ENCODE assay signal across 15 cellular contexts in genomic region chr5:72467987-72468386, GRCh38. TPM values are rescaled to one million over a fixed set of nuclear protein-coding genes. Genes with fewer than 3 reads are reported as not detected.
DNase-seq lines count a peak whose midpoint lies in the region; ATAC-seq, FAIRE-seq and TF ChIP-seq lines count a peak whose summit lies in the region.
"Had no signal": no experiment of that assay in that cellular context is flagged by ENCODE, and none has a peak within 500 bp of the region (broad histone marks: within the 10 kb centered on the region; RNA-seq: fewer than 3 reads in every experiment).

No MANE protein-coding gene starts in this region.

- no peak overlapping the region for H3T11ph ChIP-seq in H9 (ENCODE audit: low read length)

- no peak overlapping the region for H4K5ac ChIP-seq in H9 (ENCODE audit: insufficient read length, low read depth, low read length)

- peaks cover 8% of the 10 kb centered on the region for H3K27me3 Mint-ChIP-seq in activated T-cell treated with anti-CD3 and anti-CD28 coated beads, Interleukin-2, amount 50 U/mL, for 4 hours (ENCODE audit: low read depth)
- H3K27me3 Mint-ChIP-seq in H9 (ENCODE audit: low read depth), result no peaks in the 10 kb centered on the region
- H3K27me3 Mint-ChIP-seq in stimulated activated naive B cell treated with anti-CD40 and anti-IgM and Interleukin-4, amounts not matched to agents 10 μg/mL and 1 μg/mL and 100 μg/mL, for 72 hours, result peaks cover 0 to 2% of the 10 kb centered on the region in 2 donors

- H3K9me3 ChIP-seq in trophoblast cell (ENCODE audit: insufficient read depth, low read depth, low read length) (no peaks in the 10 kb centered on the region), H9 (ENCODE audit: control insufficient read depth, low read depth, low read length) (no peaks in the 10 kb centered on the region)
- H3K9me3 ChIP-seq: heart right ventricle had no signal

- no peak overlapping the region for H3K9ac ChIP-seq in trophoblast cell (ENCODE audit: low read length)
- no peak overlapping the region for H3K9ac ChIP-seq in H9 (ENCODE audit: extremely low read depth, insufficient read length, low read length)

- H3K23me2 ChIP-seq in H9 (ENCODE audit: insufficient read length, low read depth, low read length, poor library complexity, severe bottlenecking), result no peaks in the 10 kb centered on the region

- H3K4me3 ChIP-seq in coronary artery (no peak overlapping the region), trophoblast cell (ENCODE audit: low read depth, low read length) (no peak overlapping the region)
- H3K4me3 ChIP-seq: heart right ventricle had no signal

- H3K14ac ChIP-seq in trophoblast cell (ENCODE audit: low read length) (no peak overlapping the region), H9 (ENCODE audit: insufficient read depth, low read length) (no peak overlapping the region)

- H3K23ac ChIP-seq in trophoblast cell (ENCODE audit: low read length) (no peak overlapping the region), H9 (ENCODE audit: insufficient read length, low read depth, low read length) (no peak overlapping the region)

- no peak overlapping the region for H2AFZ ChIP-seq in trophoblast cell (ENCODE audit: insufficient read depth, low read length, poor library complexity)
- no peak overlapping the region for H2AFZ ChIP-seq in H9 (ENCODE audit: low read length)

- H2BK20ac ChIP-seq in H9 (ENCODE audit: low read depth, low read length, poor library complexity, severe bottlenecking), result no peak overlapping the region

- H3K27ac ChIP-seq in coronary artery, result peak overlapping the region; percentile 16 to 67
- H3K27ac ChIP-seq in trophoblast cell (ENCODE audit: low read depth, low read length), result no peak overlapping the region
- no peak overlapping the region for H3K27ac ChIP-seq in H9 (ENCODE audit: insufficient read length, low read depth, low read length)

- H2AK5ac ChIP-seq in trophoblast cell (ENCODE audit: low read length), result no peak overlapping the region
- H2AK5ac ChIP-seq in H9 (ENCODE audit: insufficient read length, low read length), result no peak overlapping the region

- no peaks in the 10 kb centered on the region for H3K4me1 Mint-ChIP-seq in activated T-cell treated with anti-CD3 and anti-CD28 coated beads, Interleukin-2, amount 50 U/mL, for 4 hours (ENCODE audit: low read depth)
- H3K4me1 Mint-ChIP-seq in H9, result no peaks in the 10 kb centered on the region
- peaks cover 27 to 67% of the 10 kb centered on the region in 2 donors for H3K4me1 Mint-ChIP-seq in stimulated activated naive B cell treated with anti-CD40 and anti-IgM and Interleukin-4, amounts not matched to agents 10 μg/mL and 1 μg/mL and 100 μg/mL, for 72 hours

- H3K27ac Mint-ChIP-seq in H9, result no peak overlapping the region
- no peak overlapping the region for H3K27ac Mint-ChIP-seq in stimulated activated naive B cell treated with anti-CD40 and anti-IgM and Interleukin-4, amounts not matched to agents 10 μg/mL and 1 μg/mL and 100 μg/mL, for 72 hours

- H2BK120ac ChIP-seq in trophoblast cell (ENCODE audit: insufficient read depth, low read length, poor library complexity) (no peak overlapping the region), H9 (ENCODE audit: low read depth, low read length, poor library complexity, severe bottlenecking) (no peak overlapping the region)

- H4K91ac ChIP-seq in trophoblast cell (ENCODE audit: low read depth, low read length) (peak overlapping the region; percentile 69), H9 (ENCODE audit: insufficient read length, low read depth, low read length) (no peak overlapping the region)

- H2BK15ac ChIP-seq in H9 (ENCODE audit: low read depth, low read length), result no peak overlapping the region

- no peak overlapping the region for H4K12ac ChIP-seq in trophoblast cell (ENCODE audit: low read depth, low read length)

- peak; percentile 44 for FAIRE-seq in GM18507 (lab: Jason Lieb, UNC)

- H3K36me3 ChIP-seq in trophoblast cell (ENCODE audit: control insufficient read depth in 1 of 2, insufficient read depth in 2 of 2, low read length in 2 of 2), result no peaks in the 10 kb centered on the region
- H3K36me3 ChIP-seq: heart right ventricle had no signal

- H3K36me3 Mint-ChIP-seq in activated T-cell treated with anti-CD3 and anti-CD28 coated beads, Interleukin-2, amount 50 U/mL, for 4 hours (ENCODE audit: insufficient read depth), result no peaks in the 10 kb centered on the region
- H3K36me3 Mint-ChIP-seq in H9 (ENCODE audit: insufficient read depth in 1 of 3, low read depth in 3 of 3), result no peaks in the 10 kb centered on the region
- no peaks in the 10 kb centered on the region for H3K36me3 Mint-ChIP-seq in stimulated activated naive B cell treated with anti-CD40 and anti-IgM and Interleukin-4, amounts not matched to agents 10 μg/mL and 1 μg/mL and 100 μg/mL, for 72 hours

- H3K4me3 Mint-ChIP-seq in activated T-cell treated with anti-CD3 and anti-CD28 coated beads, Interleukin-2, amount 50 U/mL, for 4 hours, result no peak overlapping the region
- no peak overlapping the region for H3K4me3 Mint-ChIP-seq in H9
- no peak overlapping the region for H3K4me3 Mint-ChIP-seq in stimulated activated naive B cell treated with anti-CD40 and anti-IgM and Interleukin-4, amounts not matched to agents 10 μg/mL and 1 μg/mL and 100 μg/mL, for 72 hours

- no peaks in the 10 kb centered on the region for H4K20me1 ChIP-seq in H9 (ENCODE audit: control insufficient read depth, insufficient read depth, insufficient read length)

- TF ChIP-seq CTCF in coronary artery (IDR thresholded peaks at IDR 0.05) (no peak), H9 (conservative IDR thresholded peaks at IDR 0.05) (no peak)

- DNase-seq in GM18507 (ENCODE audit: extremely low spot score, insufficient read length, low read depth), result no peak
- DNase-seq in OCI-M1 (lab: John Stamatoyannopoulos, UW), result peak; percentile 70
- DNase-seq in coronary artery (ENCODE audit: low spot score), result no peak
- peak; percentile 18 to 64 for DNase-seq in trophoblast cell
- DNase-seq in activated T-cell treated with anti-CD3 and anti-CD28 coated beads, Interleukin-2, amount 50 U/mL, for 4 hours, result no peak
- no peak for DNase-seq in H9
- DNase-seq in stimulated activated naive B cell treated with anti-CD40 and anti-IgM and Interleukin-4, amounts not matched to agents 10 μg/mL and 1 μg/mL and 100 μg/mL, for 72 hours, result no peak
- DNase-seq: activated T-cell treated with anti-CD3 and anti-CD28 coated beads, Interleukin-2, amount 50 U/mL, for 48 hours; central memory CD4-positive, alpha-beta T cell; heart right ventricle; midbrain; MM.1S; NCI-H82 had no signal

- no peaks in the 10 kb centered on the region for H3K27me3 ChIP-seq in trophoblast cell (ENCODE audit: insufficient read depth, low read length)
- no peaks in the 10 kb centered on the region for H3K27me3 ChIP-seq in H9 (ENCODE audit: insufficient read depth, low read length)
- H3K27me3 ChIP-seq: heart right ventricle had no signal

- ATAC-seq in GM21367 (IDR thresholded peaks at IDR 0.05; ENCODE audit: unreplicated experiment), result no peak
- ATAC-seq in activated T-cell treated with anti-CD3 and anti-CD28 coated beads, Interleukin-2, amount 50 U/mL, for 4 hours, result no peak
- ATAC-seq in stimulated activated naive B cell treated with anti-CD40 and anti-IgM and Interleukin-4, amounts not matched to agents 10 μg/mL and 1 μg/mL and 100 μg/mL, for 72 hours (replicated peaks), result no peak
- ATAC-seq: sciatic nerve had no signal

- no peak overlapping the region for H3K56ac ChIP-seq in H9 (ENCODE audit: insufficient read length, low read depth, low read length)

- H3K79me2 ChIP-seq in trophoblast cell (ENCODE audit: control insufficient read depth, insufficient read depth, low read length, poor library complexity), result no peaks in the 10 kb centered on the region
- no peaks in the 10 kb centered on the region for H3K79me2 ChIP-seq in H9 (ENCODE audit: insufficient read depth, low read length)

- H2BK5ac ChIP-seq in trophoblast cell (ENCODE audit: low read depth, low read length, poor library complexity) (peak overlapping the region; percentile 47), H9 (ENCODE audit: insufficient read length, low read length) (no peak overlapping the region)

- H2BK12ac ChIP-seq in trophoblast cell (ENCODE audit: low read length) (no peak overlapping the region), H9 (ENCODE audit: insufficient read length, low read depth, low read length) (no peak overlapping the region)

- no peak overlapping the region for H3K4me2 ChIP-seq in trophoblast cell (ENCODE audit: low read length)
- no peak overlapping the region for H3K4me2 ChIP-seq in H9 (ENCODE audit: insufficient read depth, insufficient read length, low read length)

- H4K8ac ChIP-seq in trophoblast cell (ENCODE audit: low read depth, low read length) (no peak overlapping the region), H9 (replicated peaks; ENCODE audit: insufficient read length, low read depth, low read length) (no peak overlapping the region)

- H3K79me1 ChIP-seq in trophoblast cell (ENCODE audit: low read length), result peaks cover 6% of the 10 kb centered on the region
- no peaks in the 10 kb centered on the region for H3K79me1 ChIP-seq in H9 (ENCODE audit: insufficient read depth, low read depth, low read length, poor library complexity, severe bottlenecking)

- WGBS in trophoblast cell (ENCODE audit: extremely low coverage, insufficient coverage, insufficient read length), result no CpG with 5 or more reads among the region's 5 CpGs
- no CpG with 5 or more reads among the region's 5 CpGs for WGBS in H9 (ENCODE audit: extremely low coverage, insufficient read length, low lambda C conversion rate)

- H3K4ac ChIP-seq in trophoblast cell (ENCODE audit: low read depth, low read length), result no peak overlapping the region
- no peak overlapping the region for H3K4ac ChIP-seq in H9 (ENCODE audit: low read depth, low read length)

- H3K18ac ChIP-seq in trophoblast cell (ENCODE audit: low read length), result no peak overlapping the region
- H3K18ac ChIP-seq in H9 (ENCODE audit: insufficient read length, low read depth, low read length), result no peak overlapping the region

- no peaks in the 10 kb centered on the region for H3K9me3 Mint-ChIP-seq in activated T-cell treated with anti-CD3 and anti-CD28 coated beads, Interleukin-2, amount 50 U/mL, for 4 hours
- H3K9me3 Mint-ChIP-seq in H9, result no peaks in the 10 kb centered on the region
- H3K9me3 Mint-ChIP-seq in stimulated activated naive B cell treated with anti-CD40 and anti-IgM and Interleukin-4, amounts not matched to agents 10 μg/mL and 1 μg/mL and 100 μg/mL, for 72 hours, result peaks cover 0 to 2% of the 10 kb centered on the region in 2 donors

- H3K4me1 ChIP-seq in trophoblast cell (ENCODE audit: control insufficient read depth in 1 of 2, insufficient read depth in 2 of 2, low read length in 2 of 2) (peaks cover 3 to 8% of the 10 kb centered on the region in 2 experiments), H9 (ENCODE audit: insufficient read depth, low read length) (no peaks in the 10 kb centered on the region)

RNA-seq across cellular contexts. Expression of gene ZNF366, which starts 39.2 kb away (rescaled TPM):
- 0.53 and 0.68 TPM in 2 replicates for polyA plus RNA-seq in trophoblast cell (2013)
- total RNA-seq in activated T-cell treated with anti-CD3 and anti-CD28 coated beads, Interleukin-2, amount 50 U/mL, for 4 hours, result not detected
- not detected in 2 replicates for total RNA-seq in H9 (2021)

Comparison
In these comparisons a context has a peak if more than half of its experiments do, and no peak if none do; other contexts are left out.
1. DNase-seq: peak in OCI-M1 (single experiment) and trophoblast cell (2 of 2); none in GM18507 (single experiment), coronary artery (single experiment), activated T-cell treated with anti-CD3 and anti-CD28 coated beads, Interleukin-2, amount 50 U/mL, for 4 hours (single experiment), H9 (single experiment) and stimulated activated naive B cell treated with anti-CD40 and anti-IgM and Interleukin-4, amounts not matched to agents 10 μg/mL and 1 μg/mL and 100 μg/mL, for 72 hours (single experiment).
2. H3K27ac ChIP-seq: peak in coronary artery (2 of 2); none in trophoblast cell (single experiment) and H9 (single experiment).